Comparison of ENCODE assay signal across 26 cellular contexts in genomic region chr14:85257287-85257686, GRCh38.
DNase-seq lines count a peak whose midpoint lies in the region; ATAC-seq and TF ChIP-seq lines count a peak whose summit lies in the region.
"Had no signal": no experiment of that assay in that cellular context is flagged by ENCODE, and none has a peak within 500 bp of the region (broad histone marks: within the 10 kb centered on the region; RNA-seq: fewer than 3 reads in every experiment).

No MANE protein-coding gene starts in this region.

- H3K27me3 Mint-ChIP-seq in natural killer cell (ENCODE audit: low read depth in 2 of 2) (no peaks in the 10 kb centered on the region), endodermal cell (ENCODE audit: insufficient read depth) (no peaks in the 10 kb centered on the region)
- H3K27me3 Mint-ChIP-seq in natural killer cell treated with Interleukin-12 subunit alpha and Interleukin-12 subunit beta and Interleukin-15 and Interleukin-18, amount 100 ng/mL, for 72 hours: no peaks in the 10 kb centered on the region
- H3K27me3 Mint-ChIP-seq: CD4-positive, alpha-beta memory T cell; CD4-positive, CD25-positive, alpha-beta regulatory T cell had no signal

- H3K36me3 Mint-ChIP-seq in natural killer cell (no peaks in the 10 kb centered on the region), endodermal cell (ENCODE audit: low read depth) (no peaks in the 10 kb centered on the region)
- H3K36me3 Mint-ChIP-seq in natural killer cell treated with Interleukin-12 subunit alpha and Interleukin-12 subunit beta and Interleukin-15 and Interleukin-18, amount 100 ng/mL, for 72 hours: peaks cover 6% of the 10 kb centered on the region
- H3K36me3 Mint-ChIP-seq: CD14-positive monocyte; CD4-positive, alpha-beta memory T cell; CD4-positive, CD25-positive, alpha-beta regulatory T cell; CD8-positive, alpha-beta memory T cell had no signal

- H4K8ac ChIP-seq in mesendoderm (ENCODE audit: low read depth, low read length): no peak overlapping the region

- H3K27ac ChIP-seq in endodermal cell (ENCODE audit: low read depth, low read length): no peak overlapping the region
- peak overlapping the region; percentile 12 for H3K27ac ChIP-seq in mesendoderm (ENCODE audit: low read depth, low read length)
- H3K27ac ChIP-seq: 22Rv1, A549, BLaER1 had no signal

- peak overlapping the region; percentile 73 for H3K4me3 Mint-ChIP-seq in natural killer cell
- no peak overlapping the region for H3K4me3 Mint-ChIP-seq in natural killer cell treated with Interleukin-12 subunit alpha and Interleukin-12 subunit beta and Interleukin-15 and Interleukin-18, amount 100 ng/mL, for 72 hours
- H3K4me3 Mint-ChIP-seq in endodermal cell: no peak overlapping the region
- H3K4me3 Mint-ChIP-seq: CD14-positive monocyte; CD4-positive, alpha-beta memory T cell; CD4-positive, CD25-positive, alpha-beta regulatory T cell; CD8-positive, alpha-beta memory T cell had no signal

- H3K4me1 ChIP-seq in endodermal cell (ENCODE audit: control insufficient read depth, insufficient read depth, low read length) (peaks cover 6% of the 10 kb centered on the region), mesendoderm (ENCODE audit: control insufficient read depth, low read depth, low read length) (peaks cover 2% of the 10 kb centered on the region), HAP-1 (no peaks in the 10 kb centered on the region)
- H3K4me1 ChIP-seq: A549, BE2C, BLaER1 had no signal

- no peak overlapping the region for H3K4me3 ChIP-seq in endodermal cell (ENCODE audit: low read length)
- H3K4me3 ChIP-seq in mesendoderm (ENCODE audit: low read length): no peak overlapping the region
- H3K4me3 ChIP-seq in HAP-1: no peak overlapping the region
- H3K4me3 ChIP-seq: A549, BLaER1, GM12878 had no signal

- H3K27me3 ChIP-seq in endodermal cell (ENCODE audit: control insufficient read depth, insufficient read depth, low read length, poor library complexity, severe bottlenecking) (no peaks in the 10 kb centered on the region), mesendoderm (ENCODE audit: insufficient read depth, low read length, poor library complexity) (no peaks in the 10 kb centered on the region), HAP-1 (ENCODE audit: low read depth) (no peaks in the 10 kb centered on the region)
- H3K27me3 ChIP-seq: BE2C, BLaER1 had no signal

- no peaks in the 10 kb centered on the region for H3K79me2 ChIP-seq in mesendoderm (ENCODE audit: control insufficient read depth, insufficient read depth, low read length)

- ATAC-seq in natural killer cell (peak; percentile 70 to 92 (median 73)), GM21367 (IDR thresholded peaks at IDR 0.05; ENCODE audit: unreplicated experiment) (no peak)
- no peak for ATAC-seq in natural killer cell treated with Interleukin-12 subunit alpha and Interleukin-12 subunit beta and Interleukin-15 and Interleukin-18, amount 100 ng/mL, for 72 hours
- ATAC-seq: A549, GM12878 had no signal

- no peak overlapping the region for H4K5ac ChIP-seq in mesendoderm (ENCODE audit: low read length)

- H3K79me1 ChIP-seq in mesendoderm (ENCODE audit: low read length): no peaks in the 10 kb centered on the region

- H3K4me1 Mint-ChIP-seq in natural killer cell (peaks cover 28 to 33% of the 10 kb centered on the region in 2 donors), endodermal cell (peaks cover 15% of the 10 kb centered on the region)
- peaks cover 7 to 19% of the 10 kb centered on the region in 2 donors for H3K4me1 Mint-ChIP-seq in natural killer cell treated with Interleukin-12 subunit alpha and Interleukin-12 subunit beta and Interleukin-15 and Interleukin-18, amount 100 ng/mL, for 72 hours (ENCODE audit: low read depth in 2 of 2)
- H3K4me1 Mint-ChIP-seq: CD14-positive monocyte; CD4-positive, alpha-beta memory T cell; CD4-positive, CD25-positive, alpha-beta regulatory T cell; CD8-positive, alpha-beta memory T cell had no signal

- H3K9ac ChIP-seq in endodermal cell (ENCODE audit: extremely low read depth, low read length, poor library complexity, severe bottlenecking) (no peak overlapping the region), mesendoderm (ENCODE audit: low read length) (no peak overlapping the region)
- H3K9ac ChIP-seq: BLaER1 had no signal

- in situ Hi-C loops in HAP-1 (cut with MboI; ENCODE audit: low sequenced_read_pairs): no loop called here

- H3K23ac ChIP-seq in mesendoderm (ENCODE audit: low read length): no peak overlapping the region

- peak overlapping the region; percentile 54 to 74 for H3K27ac Mint-ChIP-seq in natural killer cell
- H3K27ac Mint-ChIP-seq in natural killer cell treated with Interleukin-12 subunit alpha and Interleukin-12 subunit beta and Interleukin-15 and Interleukin-18, amount 100 ng/mL, for 72 hours: peak overlapping the region in 1 of 2 donors; percentile 38
- peak overlapping the region; percentile 44 for H3K27ac Mint-ChIP-seq in endodermal cell
- H3K27ac Mint-ChIP-seq: CD14-positive monocyte; CD4-positive, alpha-beta memory T cell; CD4-positive, CD25-positive, alpha-beta regulatory T cell; CD8-positive, alpha-beta memory T cell had no signal

- H3K9me3 ChIP-seq in endodermal cell (ENCODE audit: control insufficient read depth, low read length): no peaks in the 10 kb centered on the region
- H3K9me3 ChIP-seq in HAP-1: no peaks in the 10 kb centered on the region
- H3K9me3 ChIP-seq: A549, BE2C, BLaER1 had no signal

- H3K56ac ChIP-seq in mesendoderm (ENCODE audit: low read length): no peak overlapping the region

- no peak overlapping the region for H2BK5ac ChIP-seq in mesendoderm (ENCODE audit: low read length)

- no peak overlapping the region for H3K4ac ChIP-seq in mesendoderm (ENCODE audit: low read depth, low read length)

- H3K36me3 ChIP-seq in endodermal cell (ENCODE audit: control insufficient read depth, insufficient read depth, low read length): no peaks in the 10 kb centered on the region
- no peaks in the 10 kb centered on the region for H3K36me3 ChIP-seq in mesendoderm (ENCODE audit: control insufficient read depth, insufficient read depth, low read length)
- H3K36me3 ChIP-seq in HAP-1 (replicated peaks): no peaks in the 10 kb centered on the region
- H3K36me3 ChIP-seq: BE2C, BLaER1 had no signal

- no peak overlapping the region for H2AK5ac ChIP-seq in mesendoderm (ENCODE audit: low read length)

- peak overlapping the region; percentile 93 for H3K18ac ChIP-seq in mesendoderm (ENCODE audit: low read length)

- DNase-seq in natural killer cell (no peak), endodermal cell (no peak), mesendoderm (peak; percentile 51), iPS-NIHi7 (ENCODE audit: extremely low spot score) (no peak), HAP-1 (ENCODE audit: low spot score in 2 of 2) (no peak)
- DNase-seq in natural killer cell treated with Interleukin-12 subunit alpha and Interleukin-12 subunit beta and Interleukin-15 and Interleukin-18, amount 100 ng/mL, for 72 hours (ENCODE audit: low spot score): no peak
- DNase-seq: ACHN; BE2C; C1 segment of cervical spinal cord; CD4-positive, alpha-beta memory T cell; CD4-positive, CD25-positive, alpha-beta regulatory T cell; CD8-positive, alpha-beta memory T cell; COR-L47; DMS 273 treated with DMSO at 0.1 percent for 48 hours; DMS153; DMS53; DMS79; DND-41; EL; GDM1 had no signal

- H3K9me3 Mint-ChIP-seq in natural killer cell (peaks cover 2 to 5% of the 10 kb centered on the region in 2 donors), endodermal cell (no peaks in the 10 kb centered on the region)
- peaks cover 5% of the 10 kb centered on the region for H3K9me3 Mint-ChIP-seq in natural killer cell treated with Interleukin-12 subunit alpha and Interleukin-12 subunit beta and Interleukin-15 and Interleukin-18, amount 100 ng/mL, for 72 hours

- H3K4me2 ChIP-seq in mesendoderm (ENCODE audit: low read length): no peak overlapping the region
- H3K4me2 ChIP-seq: A549, BLaER1 had no signal

- H2BK15ac ChIP-seq in mesendoderm (replicated peaks; ENCODE audit: low read depth): no peak overlapping the region

- TF ChIP-seq CTCF in natural killer cell (IDR thresholded peaks at IDR 0.05): no peak
- no peak for TF ChIP-seq CTCF in endodermal cell (conservative IDR thresholded peaks at IDR 0.05)

- no peak overlapping the region for H2BK120ac ChIP-seq in mesendoderm (ENCODE audit: low read depth, low read length)

- intact Hi-C loops in natural killer cell (cut with micrococcal nuclease): no loop called here

Comparison
In these comparisons a context has a peak if more than half of its experiments do, and no peak if none do; other contexts are left out.
1. ATAC-seq: peak in natural killer cell (3 of 3); none in natural killer cell treated with Interleukin-12 subunit alpha and Interleukin-12 subunit beta and Interleukin-15 and Interleukin-18, amount 100 ng/mL, for 72 hours (0 of 2) and GM21367 (single experiment).